ENCODE assay signal across 20 cellular contexts in the genomic region with DNA sequence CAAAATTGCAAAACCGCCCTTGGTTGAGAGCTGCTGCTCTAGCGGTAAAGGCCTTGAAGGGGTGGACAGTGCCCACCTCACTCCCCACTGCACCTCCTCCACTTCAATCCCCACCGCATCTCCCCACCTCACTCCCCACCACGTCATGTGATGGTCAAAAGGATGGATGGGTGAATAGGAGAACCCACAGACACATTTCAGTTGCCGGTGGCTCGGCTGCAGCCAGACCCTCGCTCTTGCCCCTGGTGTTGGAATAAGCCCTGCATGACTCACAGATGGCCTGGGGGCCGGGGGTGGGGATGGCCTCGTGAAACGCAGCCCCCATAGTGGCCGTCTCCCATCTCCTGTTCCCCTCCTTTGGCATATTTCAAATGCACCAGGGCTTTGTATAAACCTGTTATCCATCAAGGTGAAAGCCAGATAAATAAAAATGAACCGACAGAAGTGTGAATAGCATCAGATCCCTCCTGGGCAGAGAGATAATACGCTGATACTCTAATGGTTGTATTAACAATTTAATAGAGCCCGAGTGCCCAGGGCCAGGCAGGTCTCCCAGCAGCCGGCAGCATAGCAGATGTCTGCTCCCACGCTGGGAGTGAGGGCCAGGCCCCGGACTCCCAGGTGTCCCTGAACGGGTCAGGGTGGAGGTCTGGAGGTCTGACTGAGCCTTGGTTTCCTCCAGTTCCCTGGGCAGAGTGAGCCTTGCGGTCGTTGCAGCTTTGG.
A peak's percentile ranks its signal among the peaks of the same experiment; 100 is the strongest.
DNase-seq lines count a peak whose midpoint lies in the region; ATAC-seq and TF ChIP-seq lines count a peak whose summit lies in the region.
"Had no signal": no experiment of that assay in that cellular context is flagged by ENCODE, and none has a peak within 500 bp of the region (broad histone marks: within the 10 kb centered on the region; RNA-seq: fewer than 3 reads in every experiment).

No MANE protein-coding gene starts in this region.

- H3K4me3 ChIP-seq in hepatocyte (no peak overlapping the region), neural progenitor cell (no peak overlapping the region), stomach (no peak overlapping the region)
- H3K4me3 ChIP-seq: BLaER1, GM23248 had no signal

- H3K79me2 ChIP-seq in hepatocyte (no peaks in the 10 kb centered on the region), neural progenitor cell (ENCODE audit: low read depth) (no peaks in the 10 kb centered on the region)

- no peak for TF ChIP-seq POLR2A in stomach (IDR thresholded peaks at IDR 0.05)

- H3K9me3 Mint-ChIP-seq in neural progenitor cell = no peaks in the 10 kb centered on the region
- H3K9me3 Mint-ChIP-seq in stimulated activated memory B cell treated with anti-CD40 and anti-IgM and Interleukin-4, amounts not matched to agents 10 μg/mL and 1 μg/mL and 100 μg/mL, for 72 hours = no peaks in the 10 kb centered on the region
- H3K9me3 Mint-ChIP-seq: CD4-positive, alpha-beta T cell; CD8-positive, alpha-beta memory T cell had no signal

- peak overlapping the region; percentile 42 for H3K27ac ChIP-seq in hepatocyte
- no peak overlapping the region for H3K27ac ChIP-seq in neural progenitor cell
- H3K27ac ChIP-seq in stomach = no peak overlapping the region
- H3K27ac ChIP-seq: 22Rv1, BLaER1, GM23248 had no signal

- H3K4me1 ChIP-seq in hepatocyte (ENCODE audit: insufficient read depth) = peaks cover 19% of the 10 kb centered on the region
- H3K4me1 ChIP-seq in neural progenitor cell = peaks cover 12% of the 10 kb centered on the region
- no peaks in the 10 kb centered on the region for H3K4me1 ChIP-seq in stomach

- no peaks in the 10 kb centered on the region for H3K36me3 Mint-ChIP-seq in neural progenitor cell
- H3K36me3 Mint-ChIP-seq in stimulated activated memory B cell treated with anti-CD40 and anti-IgM and Interleukin-4, amounts not matched to agents 10 μg/mL and 1 μg/mL and 100 μg/mL, for 72 hours = no peaks in the 10 kb centered on the region
- H3K36me3 Mint-ChIP-seq: CD14-positive monocyte; CD8-positive, alpha-beta memory T cell had no signal

- peak overlapping the region; percentile 68 for H3K27ac Mint-ChIP-seq in neural progenitor cell
- H3K27ac Mint-ChIP-seq in stimulated activated memory B cell treated with anti-CD40 and anti-IgM and Interleukin-4, amounts not matched to agents 10 μg/mL and 1 μg/mL and 100 μg/mL, for 72 hours = no peak overlapping the region
- H3K27ac Mint-ChIP-seq: B cell; CD14-positive monocyte; CD4-positive, alpha-beta T cell; CD8-positive, alpha-beta memory T cell had no signal

- no peak overlapping the region for H2AFZ ChIP-seq in hepatocyte
- H2AFZ ChIP-seq in neural progenitor cell (replicated peaks) = no peak overlapping the region
- H2AFZ ChIP-seq: GM23248 had no signal

- no peaks in the 10 kb centered on the region for H3K9me2 ChIP-seq in hepatocyte (replicated peaks; ENCODE audit: insufficient read depth)

- no peaks in the 10 kb centered on the region for H3K36me3 ChIP-seq in hepatocyte (replicated peaks; ENCODE audit: insufficient read depth, low read depth)
- no peaks in the 10 kb centered on the region for H3K36me3 ChIP-seq in neural progenitor cell
- H3K36me3 ChIP-seq in stomach = no peaks in the 10 kb centered on the region
- H3K36me3 ChIP-seq: BLaER1 had no signal

- peak; percentile 24 for ATAC-seq in stimulated activated memory B cell treated with anti-CD40 and anti-IgM and Interleukin-4, amounts not matched to agents 10 μg/mL and 1 μg/mL and 100 μg/mL, for 72 hours
- ATAC-seq in GM19455 (IDR thresholded peaks at IDR 0.05; ENCODE audit: unreplicated experiment) = no peak

- H3F3A ChIP-seq in neural progenitor cell (ENCODE audit: low read depth) = no peaks in the 10 kb centered on the region

- H3K9ac ChIP-seq in neural progenitor cell = no peak overlapping the region
- H3K9ac ChIP-seq: BLaER1, GM23248 had no signal

- 67% methylated on average over 20 of the region's 20 CpGs for WGBS in hepatocyte (ENCODE audit: low lambda C conversion rate, missing lambda C conversion rate)
- 52 to 61% (median 57%) methylated on average over 20 of the region's 20 CpGs for WGBS in stomach, 5 donors

- intact Hi-C loops in stomach (cut with DNase I; ENCODE audit: low total_unique reads) = no loop called here

- TF ChIP-seq CTCF in hepatocyte (IDR thresholded peaks at IDR 0.05; ENCODE audit: poor library complexity) = no peak
- no peak for TF ChIP-seq CTCF in neural progenitor cell (IDR thresholded peaks at IDR 0.05)
- TF ChIP-seq CTCF in stomach (IDR thresholded peaks at IDR 0.05) = no peak

- peaks cover 18% of the 10 kb centered on the region for H3K4me1 Mint-ChIP-seq in neural progenitor cell
- H3K4me1 Mint-ChIP-seq in stimulated activated memory B cell treated with anti-CD40 and anti-IgM and Interleukin-4, amounts not matched to agents 10 μg/mL and 1 μg/mL and 100 μg/mL, for 72 hours = no peaks in the 10 kb centered on the region
- H3K4me1 Mint-ChIP-seq: B cell; CD14-positive monocyte; CD8-positive, alpha-beta memory T cell had no signal

- H4K20me1 ChIP-seq in hepatocyte (ENCODE audit: insufficient read depth, poor library complexity, severe bottlenecking) = no peaks in the 10 kb centered on the region
- H4K20me1 ChIP-seq in neural progenitor cell (ENCODE audit: low read depth) = no peaks in the 10 kb centered on the region
- H4K20me1 ChIP-seq: BLaER1 had no signal

- H3K27me3 ChIP-seq in hepatocyte (no peaks in the 10 kb centered on the region), neural progenitor cell (no peaks in the 10 kb centered on the region), stomach (peaks cover 0 to 59% (median 12%) of the 10 kb centered on the region in 3 donors)
- H3K27me3 ChIP-seq: BLaER1 had no signal

- no peak for TF ChIP-seq EP300 in stomach (IDR thresholded peaks at IDR 0.05)

- H3K4me2 ChIP-seq in hepatocyte (no peak overlapping the region), neural progenitor cell (no peak overlapping the region)
- H3K4me2 ChIP-seq: BLaER1 had no signal

- H3K4me3 Mint-ChIP-seq in neural progenitor cell = no peak overlapping the region
- no peak overlapping the region for H3K4me3 Mint-ChIP-seq in stimulated activated memory B cell treated with anti-CD40 and anti-IgM and Interleukin-4, amounts not matched to agents 10 μg/mL and 1 μg/mL and 100 μg/mL, for 72 hours
- H3K4me3 Mint-ChIP-seq: B cell; CD14-positive monocyte; CD4-positive, alpha-beta T cell; CD8-positive, alpha-beta memory T cell had no signal

- peaks cover 12% of the 10 kb centered on the region for H3K27me3 Mint-ChIP-seq in neural progenitor cell (ENCODE audit: insufficient read depth, low read depth)
- H3K27me3 Mint-ChIP-seq in stimulated activated memory B cell treated with anti-CD40 and anti-IgM and Interleukin-4, amounts not matched to agents 10 μg/mL and 1 μg/mL and 100 μg/mL, for 72 hours = peaks cover 30% of the 10 kb centered on the region

- DNase-seq in NCI-H146 (lab: John Stamatoyannopoulos, UW) = peak; percentile 1
- DNase-seq in NCI-H146 treated with DMSO at 0.1 percent for 48 hours (lab: John Stamatoyannopoulos, UW; ENCODE audit: unreplicated experiment) = no peak
- no peak for DNase-seq in hepatocyte (ENCODE audit: low spot score)
- DNase-seq in neural progenitor cell (ENCODE audit: low spot score) = no peak
- DNase-seq in stomach = no peak
- DNase-seq in RPMI8226 = no peak
- DNase-seq: CD4-positive, alpha-beta T cell; CD8-positive, alpha-beta memory T cell; DMS 273 treated with DMSO at 0.1 percent for 48 hours; DMS53; DND-41; GM23248; H7; HCEC 1CT had no signal

- H3K9me3 ChIP-seq in hepatocyte (ENCODE audit: low read depth) = no peaks in the 10 kb centered on the region
- H3K9me3 ChIP-seq in neural progenitor cell (ENCODE audit: low read depth) = no peaks in the 10 kb centered on the region
- H3K9me3 ChIP-seq in stomach = no peaks in the 10 kb centered on the region
- H3K9me3 ChIP-seq: BLaER1 had no signal
